Comparison of ENCODE assay signal across 11 cellular contexts in genomic region chr22:36324414-36324813, GRCh38.
A peak's percentile ranks its signal among the peaks of the same experiment; 100 is the strongest.
DNase-seq lines count a peak whose midpoint lies in the region; ATAC-seq and TF ChIP-seq lines count a peak whose summit lies in the region.
"Had no signal": no experiment of that assay in that cellular context is flagged by ENCODE, and none has a peak within 500 bp of the region (broad histone marks: within the 10 kb centered on the region; RNA-seq: fewer than 3 reads in every experiment).

No MANE protein-coding gene starts in this region.

- H3K27ac ChIP-seq in muscle layer of duodenum (ENCODE audit: low read length) (peak overlapping the region; percentile 97), tibial artery (peak overlapping the region; percentile 95)
- H3K27ac ChIP-seq: SJCRH30 had no signal

- H3K4me1 Mint-ChIP-seq in T-helper 2 cell treated with Interferon-gamma antibody and Interleukin-4, amounts not matched to agents 5 μg/mL and 100 μg/mL, for 36 hours (ENCODE audit: low read depth), result peaks cover 25% of the 10 kb centered on the region
- H3K4me1 Mint-ChIP-seq in effector memory CD8-positive, alpha-beta T cell (ENCODE audit: low read depth in 2 of 2), result peaks cover 30 to 33% of the 10 kb centered on the region in 2 donors

- intact Hi-C loops in tibial artery (cut with DNase I; ENCODE audit: low total_unique reads), result loop anchor here (5.0 kb wide), 1 partner anchor 63 kb away; the partner anchor contains the start of gene MYH9

- H3K36me3 Mint-ChIP-seq in T-helper 2 cell treated with Interferon-gamma antibody and Interleukin-4, amounts not matched to agents 5 μg/mL and 100 μg/mL, for 36 hours (ENCODE audit: low read depth), result peaks cover 76% of the 10 kb centered on the region
- H3K36me3 Mint-ChIP-seq in effector memory CD8-positive, alpha-beta T cell (ENCODE audit: insufficient read depth), result peaks cover 100% of the 10 kb centered on the region

- no peaks in the 10 kb centered on the region for H3K9me3 Mint-ChIP-seq in T-helper 2 cell treated with Interferon-gamma antibody and Interleukin-4, amounts not matched to agents 5 μg/mL and 100 μg/mL, for 36 hours
- H3K9me3 Mint-ChIP-seq in effector memory CD8-positive, alpha-beta T cell, result no peaks in the 10 kb centered on the region
- H3K9me3 Mint-ChIP-seq: naive B cell had no signal

- H3K4me3 ChIP-seq in muscle layer of duodenum (ENCODE audit: low read depth in 1 of 2, low read length in 2 of 2) (peak overlapping the region in 1 of 2 donors; percentile 46), tibial artery (peak overlapping the region in 1 of 2 donors; percentile 9)
- H3K4me3 ChIP-seq: SJCRH30 had no signal

- H3K9me3 ChIP-seq in muscle layer of duodenum (ENCODE audit: control insufficient read depth in 1 of 2, low read length in 2 of 2), result no peaks in the 10 kb centered on the region
- H3K9me3 ChIP-seq in tibial artery, result no peaks in the 10 kb centered on the region
- H3K9me3 ChIP-seq: SJCRH30 had no signal

- no peak for DNase-seq in T-helper 2 cell treated with Interferon-gamma antibody and Interleukin-4, amounts not matched to agents 5 μg/mL and 100 μg/mL, for 36 hours (ENCODE audit: low spot score)
- DNase-seq in T-helper 2 cell, result no peak
- DNase-seq in effector memory CD8-positive, alpha-beta T cell, result no peak
- DNase-seq in tibial artery, result peak in 1 of 2 donors; percentile 82
- DNase-seq in cerebellar cortex (ENCODE audit: low spot score), result no peak
- no peak for DNase-seq in NCI-H1694 treated with DMSO at 0.1 percent for 48 hours (lab: John Stamatoyannopoulos, UW)
- DNase-seq in SK-N-DZ (ENCODE audit: low spot score), result no peak
- DNase-seq: 8988T, naive B cell, SJCRH30 had no signal

- H3K4me3 Mint-ChIP-seq in T-helper 2 cell treated with Interferon-gamma antibody and Interleukin-4, amounts not matched to agents 5 μg/mL and 100 μg/mL, for 36 hours, result no peak overlapping the region
- H3K4me3 Mint-ChIP-seq in effector memory CD8-positive, alpha-beta T cell, result no peak overlapping the region

- H3K4me1 ChIP-seq in muscle layer of duodenum (ENCODE audit: control insufficient read depth in 1 of 2, insufficient read depth in 2 of 2, low read length in 2 of 2) (peaks cover 53 to 74% of the 10 kb centered on the region in 2 donors), tibial artery (peaks cover 0 to 98% (median 80%) of the 10 kb centered on the region in 4 donors)

- no peaks in the 10 kb centered on the region for H3K27me3 ChIP-seq in muscle layer of duodenum (ENCODE audit: low read depth, low read length)
- H3K27me3 ChIP-seq in tibial artery, result no peaks in the 10 kb centered on the region
- H3K27me3 ChIP-seq: SJCRH30 had no signal

- no peak for TF ChIP-seq CTCF in tibial artery (IDR thresholded peaks at IDR 0.05)

- H3K36me3 ChIP-seq in muscle layer of duodenum (ENCODE audit: control insufficient read depth in 1 of 2, insufficient read depth in 2 of 2, low read length in 2 of 2) (peaks cover 65 to 80% of the 10 kb centered on the region in 2 donors), tibial artery (peaks cover 45 to 70% (median 60%) of the 10 kb centered on the region in 3 donors)

- peak overlapping the region; percentile 13 for H3K27ac Mint-ChIP-seq in T-helper 2 cell treated with Interferon-gamma antibody and Interleukin-4, amounts not matched to agents 5 μg/mL and 100 μg/mL, for 36 hours
- H3K27ac Mint-ChIP-seq in effector memory CD8-positive, alpha-beta T cell, result peak overlapping the region; percentile 74 to 77

- no peaks in the 10 kb centered on the region for H3K27me3 Mint-ChIP-seq in T-helper 2 cell treated with Interferon-gamma antibody and Interleukin-4, amounts not matched to agents 5 μg/mL and 100 μg/mL, for 36 hours (ENCODE audit: low read depth)
- no peaks in the 10 kb centered on the region for H3K27me3 Mint-ChIP-seq in effector memory CD8-positive, alpha-beta T cell
- H3K27me3 Mint-ChIP-seq: naive B cell had no signal

- no peak for ATAC-seq in effector memory CD8-positive, alpha-beta T cell (replicated peaks)
